ENCODE assay signal across 13 cellular contexts in genomic region chr6:37303091-37303620, GRCh38. TPM values are rescaled to one million over a fixed set of nuclear protein-coding genes. Genes with fewer than 3 reads are reported as not detected.
"Had no signal": no experiment of that assay in that cellular context is flagged by ENCODE, and none has a peak within 500 bp of the region (broad histone marks: within the 10 kb centered on the region; RNA-seq: fewer than 3 reads in every experiment).

No MANE protein-coding gene starts in this region.

- H3K4me3 Mint-ChIP-seq: activated CD8-positive, alpha-beta T cell treated with anti-CD3 and anti-CD28 coated beads, Interleukin-2, amount 10 ng/mL, durations not matched to agents 7 days and 5 days; naive thymus-derived CD8-positive, alpha-beta T cell had no signal

- H3K9me3 Mint-ChIP-seq: naive thymus-derived CD8-positive, alpha-beta T cell had no signal

- H3K27ac Mint-ChIP-seq: activated CD8-positive, alpha-beta T cell treated with anti-CD3 and anti-CD28 coated beads, Interleukin-2, amount 10 ng/mL, durations not matched to agents 7 days and 5 days; progenitor cell of endocrine pancreas had no signal

- DNase-seq: activated naive CD4-positive, alpha-beta T cell; aorta; naive thymus-derived CD8-positive, alpha-beta T cell; right cardiac atrium; stimulated activated naive CD4-positive, alpha-beta T cell treated with Interleukin-2 at 50 U/mL for 16 hours; T1000; upper lobe of left lung had no signal

- ATAC-seq: activated CD8-positive, alpha-beta T cell treated with anti-CD3 and anti-CD28 coated beads, Interleukin-2, amount 10 ng/mL, durations not matched to agents 7 days and 5 days; naive thymus-derived CD8-positive, alpha-beta T cell had no signal

- H3K27me3 Mint-ChIP-seq: naive thymus-derived CD8-positive, alpha-beta T cell; progenitor cell of endocrine pancreas had no signal

- H3K4me3 ChIP-seq: esophagus muscularis mucosa, SK-N-MC, skin epidermis, upper lobe of left lung had no signal

RNA-seq across cellular contexts. Expression of gene TMEM217, which starts 45.2 kb away (rescaled TPM):
- total RNA-seq: left lobe of liver had no signal
